In the genomic region with DNA sequence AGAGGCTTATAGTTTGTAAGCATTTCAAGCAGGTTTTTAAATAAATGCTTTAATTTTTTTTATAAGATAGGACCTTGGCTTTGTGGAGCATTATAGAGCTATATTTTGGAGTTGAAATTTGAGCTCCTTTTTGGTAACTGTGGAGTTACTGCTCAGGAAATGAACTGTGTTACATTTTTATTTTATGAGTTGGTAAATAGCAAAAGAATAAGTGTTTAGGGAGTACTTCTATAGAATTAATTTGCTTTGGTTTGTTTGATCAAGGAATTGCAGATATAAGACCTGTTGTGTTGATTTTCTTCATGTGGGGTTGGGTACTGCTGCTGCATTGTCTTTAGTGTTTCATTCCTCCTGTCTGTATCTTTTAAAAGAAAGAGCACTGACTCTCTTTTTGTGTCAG, we compare ENCODE assay signal across 9 cellular contexts. TPM values are rescaled to one million over a fixed set of nuclear protein-coding genes. Genes with fewer than 3 reads are reported as not detected.
DNase-seq lines count a peak whose midpoint lies in the region; ATAC-seq and TF ChIP-seq lines count a peak whose summit lies in the region.
"Had no signal": no experiment of that assay in that cellular context is flagged by ENCODE, and none has a peak within 500 bp of the region (broad histone marks: within the 10 kb centered on the region; RNA-seq: fewer than 3 reads in every experiment).

No MANE protein-coding gene starts in this region.

- intact Hi-C loops in right cardiac atrium (cut with DNase I) (loop anchor here in 3 of 4 donors (5.0 to 10.0 kb wide), 2 partner anchors 37 to 60 kb away; no protein-coding TSS in a partner anchor), tibial artery (cut with DNase I; ENCODE audit: low total_unique reads) (loop anchor here (5.0 to 10.0 kb wide), 2 partner anchors 60 to 182 kb away; no protein-coding TSS in a partner anchor)

- H3K27ac ChIP-seq in right cardiac atrium (ENCODE audit: low read length) (no peak overlapping the region), tibial artery (peak overlapping the region; percentile 97 to 100)
- H3K27ac ChIP-seq: WERI-Rb-1 had no signal

- no peak for TF ChIP-seq CTCF in tibial artery (IDR thresholded peaks at IDR 0.05)

- POLR2A ChIA-PET in activated CD8-positive, alpha-beta T cell treated with anti-CD3 and anti-CD28 coated beads, Interleukin-2, amount 10 ng/mL, durations not matched to agents 7 days and 5 days (lab: Charles Lee), result no interaction called here

- no peak for DNase-seq in activated naive CD4-positive, alpha-beta T cell treated with anti-CD3 and anti-CD28 coated beads, Interleukin-2, amount 10 ng/mL, durations not matched to agents 7 days and 5 days
- no peak for DNase-seq in activated naive CD4-positive, alpha-beta T cell treated with anti-CD3 and anti-CD28 coated beads, Interleukin-2, amount 50 U/mL, for 16 hours
- DNase-seq in activated CD8-positive, alpha-beta T cell treated with anti-CD3 and anti-CD28 coated beads, Interleukin-2, amount 10 ng/mL, durations not matched to agents 7 days and 5 days, result no peak
- no peak for DNase-seq in right cardiac atrium
- DNase-seq in tibial artery, result no peak
- no peak for DNase-seq in glomerular visceral epithelial cell (ENCODE audit: extremely low spot score)
- no peak for DNase-seq in NCI-H1417 treated with DMSO at 0.1 percent for 48 hours (lab: John Stamatoyannopoulos, UW)
- DNase-seq: WERI-Rb-1 had no signal

- H3K36me3 Mint-ChIP-seq in activated naive CD4-positive, alpha-beta T cell treated with anti-CD3 and anti-CD28 coated beads, Interleukin-2, amount 10 ng/mL, durations not matched to agents 7 days and 5 days, result peaks cover 58% of the 10 kb centered on the region
- H3K36me3 Mint-ChIP-seq in activated CD8-positive, alpha-beta T cell treated with anti-CD3 and anti-CD28 coated beads, Interleukin-2, amount 10 ng/mL, durations not matched to agents 7 days and 5 days (ENCODE audit: low read depth), result peaks cover 62% of the 10 kb centered on the region

- H3K36me3 ChIP-seq in tibial artery, result peaks cover 0 to 18% (median 14%) of the 10 kb centered on the region in 3 donors

- peak overlapping the region; percentile 96 for H3K4me3 ChIP-seq in right cardiac atrium (ENCODE audit: low read length)
- H3K4me3 ChIP-seq in tibial artery, result peak overlapping the region; percentile 88 to 94

- H3K27me3 Mint-ChIP-seq in activated naive CD4-positive, alpha-beta T cell treated with anti-CD3 and anti-CD28 coated beads, Interleukin-2, amount 10 ng/mL, durations not matched to agents 7 days and 5 days, result peaks cover 5% of the 10 kb centered on the region
- peaks cover 3% of the 10 kb centered on the region for H3K27me3 Mint-ChIP-seq in activated CD8-positive, alpha-beta T cell treated with anti-CD3 and anti-CD28 coated beads, Interleukin-2, amount 10 ng/mL, durations not matched to agents 7 days and 5 days (ENCODE audit: low read depth)

- H3K27me3 ChIP-seq in right cardiac atrium (ENCODE audit: control insufficient read depth, insufficient read depth) (no peaks in the 10 kb centered on the region), tibial artery (no peaks in the 10 kb centered on the region)

- H3K9me3 Mint-ChIP-seq in activated naive CD4-positive, alpha-beta T cell treated with anti-CD3 and anti-CD28 coated beads, Interleukin-2, amount 10 ng/mL, durations not matched to agents 7 days and 5 days, result no peaks in the 10 kb centered on the region
- H3K9me3 Mint-ChIP-seq in activated CD8-positive, alpha-beta T cell treated with anti-CD3 and anti-CD28 coated beads, Interleukin-2, amount 10 ng/mL, durations not matched to agents 7 days and 5 days (ENCODE audit: insufficient read depth), result no peaks in the 10 kb centered on the region

- peak overlapping the region; percentile 89 for H3K4me3 Mint-ChIP-seq in activated naive CD4-positive, alpha-beta T cell treated with anti-CD3 and anti-CD28 coated beads, Interleukin-2, amount 10 ng/mL, durations not matched to agents 7 days and 5 days
- peak overlapping the region; percentile 93 for H3K4me3 Mint-ChIP-seq in activated CD8-positive, alpha-beta T cell treated with anti-CD3 and anti-CD28 coated beads, Interleukin-2, amount 10 ng/mL, durations not matched to agents 7 days and 5 days

- no peak overlapping the region for H3K27ac Mint-ChIP-seq in activated naive CD4-positive, alpha-beta T cell treated with anti-CD3 and anti-CD28 coated beads, Interleukin-2, amount 10 ng/mL, durations not matched to agents 7 days and 5 days
- H3K27ac Mint-ChIP-seq in activated CD8-positive, alpha-beta T cell treated with anti-CD3 and anti-CD28 coated beads, Interleukin-2, amount 10 ng/mL, durations not matched to agents 7 days and 5 days, result no peak overlapping the region

- H3K4me1 ChIP-seq in right cardiac atrium (ENCODE audit: control insufficient read depth, insufficient read depth, low read length) (peaks cover 4% of the 10 kb centered on the region), tibial artery (peaks cover 0 to 74% (median 28%) of the 10 kb centered on the region in 4 donors)

- peaks cover 66% of the 10 kb centered on the region for H3K4me1 Mint-ChIP-seq in activated naive CD4-positive, alpha-beta T cell treated with anti-CD3 and anti-CD28 coated beads, Interleukin-2, amount 10 ng/mL, durations not matched to agents 7 days and 5 days
- H3K4me1 Mint-ChIP-seq in activated CD8-positive, alpha-beta T cell treated with anti-CD3 and anti-CD28 coated beads, Interleukin-2, amount 10 ng/mL, durations not matched to agents 7 days and 5 days (ENCODE audit: low read depth), result peaks cover 62% of the 10 kb centered on the region

- CTCF ChIA-PET in activated naive CD4-positive, alpha-beta T cell treated with anti-CD3 and anti-CD28 coated beads, Interleukin-2, amount 10 ng/mL, durations not matched to agents 7 days and 5 days (lab: Charles Lee), result interaction anchor here (0.8 to 1.0 kb wide), 2 partner anchors 10 to 69 kb away, joined by 3 to 4 read pairs; no protein-coding TSS in a partner anchor
- CTCF ChIA-PET in activated CD8-positive, alpha-beta T cell treated with anti-CD3 and anti-CD28 coated beads, Interleukin-2, amount 10 ng/mL, durations not matched to agents 7 days and 5 days (lab: Charles Lee), result no interaction called here

- H3K9me3 ChIP-seq in right cardiac atrium (ENCODE audit: control insufficient read depth, low read length) (no peaks in the 10 kb centered on the region), tibial artery (no peaks in the 10 kb centered on the region)

- ATAC-seq in activated CD8-positive, alpha-beta T cell treated with anti-CD3 and anti-CD28 coated beads, Interleukin-2, amount 10 ng/mL, durations not matched to agents 7 days and 5 days, result no peak
- ATAC-seq in right cardiac atrium (no peak), GM21381 (IDR thresholded peaks at IDR 0.05; ENCODE audit: unreplicated experiment) (no peak)

RNA-seq across cellular contexts. Expression of a gene that starts 3.5 kb away (rescaled TPM):
- 100 to 1,000 TPM; 130 to 132 TPM for total RNA-seq in activated CD8-positive, alpha-beta T cell treated with anti-CD3 and anti-CD28 coated beads, Interleukin-2, amount 10 ng/mL, durations not matched to agents 7 days and 5 days
- total RNA-seq in right cardiac atrium, result 1,000 to 10,000 TPM; 2,744 to 3,920 (median 3,065) TPM
- 1,499 TPM for polyA plus RNA-seq in right cardiac atrium

Comparison
In these comparisons a context has a peak if more than half of its experiments do, and no peak if none do; other contexts are left out.
1. RNA of a gene that starts 3.5 kb away (total RNA-seq): 2,744 to 3,920 TPM in right cardiac atrium; 130 to 132 TPM in activated CD8-positive, alpha-beta T cell treated with anti-CD3 and anti-CD28 coated beads, Interleukin-2, amount 10 ng/mL, durations not matched to agents 7 days and 5 days; every median in the first group is over 10 times any median in the second.